ENCODE assay signal across 38 cellular contexts in genomic region chr2:233317544-233317943, GRCh38. TPM values are rescaled to one million over a fixed set of nuclear protein-coding genes. Genes with fewer than 3 reads are reported as not detected.
"Had no signal": no experiment of that assay in that cellular context is flagged by ENCODE, and none has a peak within 500 bp of the region (broad histone marks: within the 10 kb centered on the region; RNA-seq: fewer than 3 reads in every experiment).

No MANE protein-coding gene starts in this region.

- H3K27me3 ChIP-seq: adrenal gland, ascending aorta, body of pancreas, brain microvascular endothelial cell, breast epithelium, cardiac muscle cell had no signal

- ATAC-seq: activated naive CD4-positive, alpha-beta T cell treated with anti-CD3 and anti-CD28 coated beads, Interleukin-2, amount 50 U/mL, for 72 hours; activated naive CD8-positive, alpha-beta T cell treated with anti-CD3 and anti-CD28 coated beads, Interleukin-2, amount 50 U/mL, for 24 hours; activated T-cell treated with anti-CD3 and anti-CD28 coated beads, Interleukin-2, amount 50 U/mL, for 4 hours; activated T-cell treated with anti-CD3 and anti-CD28 coated beads, Interleukin-2, amount 50 U/mL, for 72 hours; activated T-helper 17 cell treated with anti-CD3 and anti-CD28 coated beads, Interleukin-2, amount 50 U/mL, for 72 hours; body of pancreas had no signal

- H3K4me1 ChIP-seq: adrenal gland, ascending aorta, body of pancreas, breast epithelium had no signal

- H3K9me3 ChIP-seq: adrenal gland, ascending aorta, body of pancreas, breast epithelium had no signal

- H3K36me3 ChIP-seq: adrenal gland, ascending aorta, brain microvascular endothelial cell, breast epithelium, cardiac muscle cell had no signal

- FAIRE-seq: astrocyte, bronchial epithelial cell had no signal

- H3K27ac ChIP-seq: adrenal gland, ascending aorta, body of pancreas, brain microvascular endothelial cell, breast epithelium, cardiac muscle cell had no signal

- DNase-seq: activated effector memory CD4-positive, alpha-beta T cell treated with anti-CD3 and anti-CD28 coated beads, Interleukin-2, amount 50 U/mL, for 16 hours; activated effector memory CD4-positive, alpha-beta T cell treated with Interleukin-2 at 50 U/mL for 16 hours; activated gamma-delta T cell; activated gamma-delta T cell treated with Interleukin-2 at 50 U/mL for 16 hours; activated naive CD4-positive, alpha-beta T cell; activated naive CD4-positive, alpha-beta T cell treated with anti-CD3 and anti-CD28 coated beads for 36 hours; activated naive CD4-positive, alpha-beta T cell treated with anti-CD3 and anti-CD28 coated beads, Interleukin-2, amount 10 ng/mL, durations not matched to agents 7 days and 5 days; activated naive CD4-positive, alpha-beta T cell treated with anti-CD3 and anti-CD28 coated beads, Interleukin-2, amount 50 U/mL, for 16 hours; activated naive CD4-positive, alpha-beta T cell treated with Interleukin-2 at 50 U/mL for 16 hours; activated naive CD8-positive, alpha-beta T cell treated with anti-CD3 and anti-CD28 coated beads for 36 hours; activated naive CD8-positive, alpha-beta T cell treated with anti-CD3 and anti-CD28 coated beads, Interleukin-2, amount 10 ng/mL, durations not matched to agents 7 days and 5 days; activated naive CD8-positive, alpha-beta T cell treated with anti-CD3 and anti-CD28 coated beads, Interleukin-2, amount 50 U/mL, for 24 hours; activated T-cell treated with anti-CD3 and anti-CD28 coated beads, Interleukin-2, amount 50 U/mL, for 1 hour; activated T-cell treated with anti-CD3 and anti-CD28 coated beads, Interleukin-2, amount 50 U/mL, for 24 hours; activated T-cell treated with anti-CD3 and anti-CD28 coated beads, Interleukin-2, amount 50 U/mL, for 4 hours; activated T-cell treated with anti-CD3 and anti-CD28 coated beads, Interleukin-2, amount 50 U/mL, for 48 hours; activated T-cell treated with anti-CD3 and anti-CD28 coated beads, Interleukin-2, amount 50 U/mL, for 72 hours; adrenal gland; amniotic stem cell; amygdala; anterior cingulate cortex; aorta; body of pancreas; brain microvascular endothelial cell; caudate nucleus; central memory CD4-positive, alpha-beta T cell; cerebellar nuclear complex had no signal

- H3K4me3 ChIP-seq: adrenal gland, ascending aorta, body of pancreas, breast epithelium, cardiac muscle cell had no signal

RNA-seq across cellular contexts. Expression of gene SAG, which starts 9.9 kb away (rescaled TPM):
- total RNA-seq: activated T-cell treated with anti-CD3 and anti-CD28 coated beads, Interleukin-2, amount 50 U/mL, for 4 hours; activated T-helper 2 cell treated with anti-CD3 and anti-CD28 coated beads, Interferon-gamma antibody, Interleukin-2, Interleukin-4, amounts not matched to agents 10 μg/mL and 5 μg/mL and 100 μg/mL, durations not matched to agents 14 hours and 24 hours and 36 hours; adrenal gland; aorta; ascending aorta; astrocyte; body of pancreas; breast epithelium; bronchial epithelial cell; cardiac muscle cell; cardiac septum; cerebellum; chondrocyte had no signal
- polyA plus RNA-seq: aorta had no signal
